Comparison of ENCODE assay signal across 22 cellular contexts in the genomic region with DNA sequence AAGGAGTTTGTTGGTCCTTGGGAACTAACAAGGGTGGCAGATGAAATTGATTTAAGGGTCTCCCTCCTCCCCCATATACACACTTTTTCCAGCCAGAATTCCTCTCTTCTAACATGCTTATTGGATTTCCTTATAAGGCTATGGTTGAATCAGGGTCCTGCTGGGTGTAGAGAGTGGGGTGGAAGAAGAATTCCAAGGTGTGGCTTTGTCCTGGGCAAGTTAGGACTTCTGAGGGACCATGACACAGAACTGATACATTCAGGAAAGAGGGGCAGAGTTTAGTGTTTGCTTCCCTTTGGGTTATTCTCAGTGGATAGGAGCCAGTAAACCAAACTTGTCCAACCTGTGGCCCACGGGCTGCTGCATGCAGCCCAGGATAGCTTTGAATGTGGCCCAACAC.
"Had no signal": no experiment of that assay in that cellular context is flagged by ENCODE, and none has a peak within 500 bp of the region (broad histone marks: within the 10 kb centered on the region; RNA-seq: fewer than 3 reads in every experiment).

No MANE protein-coding gene starts in this region.

- H3K27ac ChIP-seq: gastroesophageal sphincter, hepatocyte, spleen, suprapubic skin, vagina, VCaP had no signal

- H3K27me3 ChIP-seq: gastroesophageal sphincter, hepatocyte, spleen, suprapubic skin, vagina had no signal

- H3K4me2 ChIP-seq: hepatocyte had no signal

- ATAC-seq: activated CD4-positive, CD25-positive, alpha-beta regulatory T cell treated with anti-CD3 and anti-CD28 coated beads, Interleukin-2, amount 50 U/mL, for 24 hours; activated naive CD8-positive, alpha-beta T cell treated with anti-CD3 and anti-CD28 coated beads, Interleukin-2, amount 50 U/mL, for 24 hours; activated T-cell treated with anti-CD3 and anti-CD28 coated beads, Interleukin-2, amount 50 U/mL, for 4 hours; gastroesophageal sphincter; natural killer cell treated with Interleukin-12 subunit alpha and Interleukin-12 subunit beta and Interleukin-15 and Interleukin-18, amount 100 ng/mL, for 72 hours; right cardiac atrium had no signal

- H3K4me3 ChIP-seq: gastroesophageal sphincter, hepatocyte, spleen, suprapubic skin, vagina had no signal

- DNase-seq: activated CD4-positive, alpha-beta memory T cell treated with anti-CD3 and anti-CD28 coated beads for 36 hours; activated CD4-positive, alpha-beta T cell treated with anti-CD3 and anti-CD28 coated beads, Interleukin-2, amount 10 ng/mL, durations not matched to agents 24 days and 14 days; activated CD8-positive, alpha-beta memory T cell treated with anti-CD3 and anti-CD28 coated beads, Interleukin-2, amount 50 U/mL, for 48 hours; activated naive CD8-positive, alpha-beta T cell treated with anti-CD3 and anti-CD28 coated beads, Interleukin-2, amount 50 U/mL, for 24 hours; activated T-cell treated with anti-CD3 and anti-CD28 coated beads, Interleukin-2, amount 50 U/mL, for 4 hours; amygdala; dermis blood vessel endothelial cell; effector CD4-positive, alpha-beta T cell; immature natural killer cell; posterior cingulate gyrus; right cardiac atrium; spleen; stimulated activated naive CD4-positive, alpha-beta T cell; T-helper 9 cell; trophoblast cell had no signal

- H3K79me2 ChIP-seq: hepatocyte had no signal

- H3K9me3 ChIP-seq: gastroesophageal sphincter, suprapubic skin, vagina had no signal

- H3K36me3 ChIP-seq: gastroesophageal sphincter, spleen, suprapubic skin, vagina had no signal
